In the genomic region with DNA sequence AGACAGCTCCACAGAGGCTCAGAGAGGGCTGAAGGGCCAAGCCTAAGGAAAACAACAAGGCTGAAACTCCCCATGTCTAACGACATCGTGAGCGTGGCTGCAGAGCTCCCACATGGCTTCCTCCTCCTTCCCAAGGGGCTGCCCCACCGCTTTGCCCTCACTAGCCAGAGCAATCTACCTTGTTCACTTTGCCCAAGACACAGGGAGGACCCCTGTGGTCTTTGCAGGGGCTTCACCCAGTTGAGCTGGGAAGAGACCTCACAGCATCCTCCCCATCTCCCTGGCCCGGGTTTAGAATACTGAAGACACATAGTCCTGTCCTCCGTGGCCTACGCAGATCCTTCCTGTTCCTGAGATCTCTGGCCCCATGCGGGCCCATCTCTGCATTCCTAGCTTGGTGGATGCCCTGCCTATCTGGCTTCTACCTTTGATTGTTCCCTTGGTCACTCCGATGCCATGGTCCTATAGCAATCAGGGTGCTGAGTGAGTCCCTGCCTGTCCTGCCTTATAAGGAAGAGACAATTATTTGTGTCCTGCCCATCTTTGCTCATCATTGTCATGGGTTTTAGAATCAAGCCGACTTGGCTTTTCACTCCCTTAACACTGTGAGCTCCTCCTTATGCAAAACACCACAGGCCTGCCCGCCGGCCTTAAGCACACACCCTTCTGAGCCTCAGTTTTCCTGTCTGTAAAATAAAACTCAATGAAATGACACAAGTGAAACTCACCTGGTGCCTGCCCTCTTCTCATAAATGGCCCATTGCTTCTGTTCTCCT, we compare ENCODE assay signal across 20 cellular contexts.
"Had no signal": no experiment of that assay in that cellular context is flagged by ENCODE, and none has a peak within 500 bp of the region (broad histone marks: within the 10 kb centered on the region; RNA-seq: fewer than 3 reads in every experiment).

No MANE protein-coding gene starts in this region.

- ATAC-seq: activated T-cell treated with anti-CD3 and anti-CD28 coated beads, Interleukin-2, amount 50 U/mL, for 4 hours; heart left ventricle; stimulated activated memory B cell treated with anti-CD40 and anti-IgM and Interleukin-4, amounts not matched to agents 10 μg/mL and 1 μg/mL and 100 μg/mL, for 72 hours had no signal

- H3K4me3 Mint-ChIP-seq: activated naive CD8-positive, alpha-beta T cell; activated T-cell treated with anti-CD3 and anti-CD28 coated beads, Interleukin-2, amount 50 U/mL, for 4 hours; brain; mesothelial cell of epicardium; stimulated activated memory B cell treated with anti-CD40 and anti-IgM and Interleukin-4, amounts not matched to agents 10 μg/mL and 1 μg/mL and 100 μg/mL, for 72 hours had no signal

- H3K27ac ChIP-seq: epithelial cell of prostate, heart left ventricle, neutrophil, right atrium auricular region, tibial nerve, vagina had no signal

- H3K4me1 ChIP-seq: right atrium auricular region, tibial nerve, vagina had no signal

- H3K27me3 Mint-ChIP-seq: activated naive CD8-positive, alpha-beta T cell; stimulated activated memory B cell treated with anti-CD40 and anti-IgM and Interleukin-4, amounts not matched to agents 10 μg/mL and 1 μg/mL and 100 μg/mL, for 72 hours had no signal

- H3K9me3 Mint-ChIP-seq: activated T-cell treated with anti-CD3 and anti-CD28 coated beads, Interleukin-2, amount 50 U/mL, for 4 hours; mesothelial cell of epicardium; stimulated activated memory B cell treated with anti-CD40 and anti-IgM and Interleukin-4, amounts not matched to agents 10 μg/mL and 1 μg/mL and 100 μg/mL, for 72 hours had no signal

- H3K36me3 ChIP-seq: heart left ventricle, right atrium auricular region, tibial nerve, vagina had no signal

- H3K27me3 ChIP-seq: heart left ventricle, neutrophil, right atrium auricular region, tibial nerve, vagina had no signal

- DNase-seq: activated CD4-positive, alpha-beta T cell treated with anti-CD3 and anti-CD28 coated beads for 1 hour; activated CD4-positive, alpha-beta T cell treated with anti-CD3 and anti-CD28 coated beads, Interleukin-2, amount 50 U/mL, for 48 hours; activated effector memory CD4-positive, alpha-beta T cell treated with anti-CD3 and anti-CD28 coated beads, Interleukin-2, amount 50 U/mL, for 16 hours; activated T-cell treated with anti-CD3 and anti-CD28 coated beads, Interleukin-2, amount 50 U/mL, for 4 hours; amniotic stem cell; dermis blood vessel endothelial cell; foreskin melanocyte; heart left ventricle; stimulated activated CD4-positive, alpha-beta T cell treated with anti-CD3 and anti-CD28 coated beads, Interleukin-2, amount 100 ng/mL, for 48 hours; T-helper 1 cell had no signal

- H3K9me3 ChIP-seq: heart left ventricle, neutrophil, right atrium auricular region, tibial nerve, vagina had no signal

- H3K4me3 ChIP-seq: heart left ventricle, right atrium auricular region, tibial nerve, vagina had no signal

- H3K36me3 Mint-ChIP-seq: activated naive CD8-positive, alpha-beta T cell; brain; mesothelial cell of epicardium; stimulated activated memory B cell treated with anti-CD40 and anti-IgM and Interleukin-4, amounts not matched to agents 10 μg/mL and 1 μg/mL and 100 μg/mL, for 72 hours had no signal

- H3K27ac Mint-ChIP-seq: activated naive CD8-positive, alpha-beta T cell; mesothelial cell of epicardium; progenitor cell of endocrine pancreas; stimulated activated memory B cell treated with anti-CD40 and anti-IgM and Interleukin-4, amounts not matched to agents 10 μg/mL and 1 μg/mL and 100 μg/mL, for 72 hours had no signal
